1 cellular context compared by ENCODE assay signal in the genomic region with DNA sequence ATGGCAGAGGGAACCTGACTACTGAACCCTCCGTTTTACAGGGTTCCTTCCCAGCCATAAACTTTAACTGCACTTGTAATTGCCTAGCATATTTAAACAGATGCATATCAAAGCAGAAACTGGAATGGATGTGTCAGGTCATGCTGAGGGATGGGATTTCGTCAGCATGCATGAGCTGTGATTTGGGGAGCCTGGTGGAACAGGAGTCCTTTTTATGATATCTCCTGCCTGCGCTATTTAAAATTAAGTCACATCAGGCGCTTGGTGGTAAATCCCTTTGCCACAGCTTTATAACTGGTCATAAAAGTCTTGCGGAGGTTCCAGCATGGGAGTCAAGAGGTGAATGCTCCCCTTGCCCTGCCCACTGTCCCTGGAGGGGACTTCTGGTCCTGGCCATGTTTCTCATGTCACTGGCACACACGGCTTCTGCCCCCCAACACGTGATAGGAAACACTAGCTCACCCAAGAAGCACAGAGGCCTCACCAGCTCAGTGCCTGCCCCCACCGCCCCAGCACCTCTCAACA.
TF ChIP-seq lines count a peak whose summit lies in the region.

No MANE protein-coding gene starts in this region.

TF ChIP-seq in SK-N-SH treated with all-trans-retinoic acid at 6 μM for 48 hours, 23 proteins besides CTCF, POLR2A, EP300 and RAD21 (continued from another document):
- TF ChIP-seq, protein P1, sequence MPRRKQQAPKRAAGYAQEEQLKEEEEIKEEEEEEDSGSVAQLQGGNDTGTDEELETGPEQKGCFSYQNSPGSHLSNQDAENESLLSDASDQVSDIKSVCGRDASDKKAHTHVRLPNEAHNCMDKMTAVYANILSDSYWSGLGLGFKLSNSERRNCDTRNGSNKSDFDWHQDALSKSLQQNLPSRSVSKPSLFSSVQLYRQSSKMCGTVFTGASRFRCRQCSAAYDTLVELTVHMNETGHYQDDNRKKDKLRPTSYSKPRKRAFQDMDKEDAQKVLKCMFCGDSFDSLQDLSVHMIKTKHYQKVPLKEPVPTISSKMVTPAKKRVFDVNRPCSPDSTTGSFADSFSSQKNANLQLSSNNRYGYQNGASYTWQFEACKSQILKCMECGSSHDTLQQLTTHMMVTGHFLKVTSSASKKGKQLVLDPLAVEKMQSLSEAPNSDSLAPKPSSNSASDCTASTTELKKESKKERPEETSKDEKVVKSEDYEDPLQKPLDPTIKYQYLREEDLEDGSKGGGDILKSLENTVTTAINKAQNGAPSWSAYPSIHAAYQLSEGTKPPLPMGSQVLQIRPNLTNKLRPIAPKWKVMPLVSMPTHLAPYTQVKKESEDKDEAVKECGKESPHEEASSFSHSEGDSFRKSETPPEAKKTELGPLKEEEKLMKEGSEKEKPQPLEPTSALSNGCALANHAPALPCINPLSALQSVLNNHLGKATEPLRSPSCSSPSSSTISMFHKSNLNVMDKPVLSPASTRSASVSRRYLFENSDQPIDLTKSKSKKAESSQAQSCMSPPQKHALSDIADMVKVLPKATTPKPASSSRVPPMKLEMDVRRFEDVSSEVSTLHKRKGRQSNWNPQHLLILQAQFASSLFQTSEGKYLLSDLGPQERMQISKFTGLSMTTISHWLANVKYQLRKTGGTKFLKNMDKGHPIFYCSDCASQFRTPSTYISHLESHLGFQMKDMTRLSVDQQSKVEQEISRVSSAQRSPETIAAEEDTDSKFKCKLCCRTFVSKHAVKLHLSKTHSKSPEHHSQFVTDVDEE (CRISPR knock-in tag; IDR thresholded peaks at IDR 0.05), result no peak
- TF ChIP-seq GLIS3 (CRISPR knock-in tag; IDR thresholded peaks at IDR 0.05), result no peak
TF ChIP-seq in SK-N-SH treated with all-trans-retinoic acid at 6 μM for 48 hours: peak in this region for 0.
